8 cellular contexts compared by ENCODE assay signal in genomic region chr12:111842556-111843396, GRCh38. TPM values are rescaled to one million over a fixed set of nuclear protein-coding genes. Genes with fewer than 3 reads are reported as not detected.
DNase-seq lines count a peak whose midpoint lies in the region; ATAC-seq and TF ChIP-seq lines count a peak whose summit lies in the region.

No MANE protein-coding gene starts in this region.

- H3K36me3 ChIP-seq in WERI-Rb-1 (peaks cover 60% of the 10 kb centered on the region), aorta (ENCODE audit: control insufficient read depth in 1 of 2, insufficient read depth in 2 of 2, low read length in 1 of 2) (no peaks in the 10 kb centered on the region)

- H3K9me3 ChIP-seq in WERI-Rb-1 (ENCODE audit: severe bottlenecking) (no peaks in the 10 kb centered on the region), aorta (ENCODE audit: control insufficient read depth, low read length) (no peaks in the 10 kb centered on the region)

- H3K27me3 ChIP-seq in WERI-Rb-1 (ENCODE audit: insufficient read depth, low read depth, severe bottlenecking) (no peaks in the 10 kb centered on the region), aorta (ENCODE audit: control insufficient read depth in 1 of 2, insufficient read depth in 2 of 2, low read length in 1 of 2) (no peaks in the 10 kb centered on the region)

- peak; percentile 23 for ATAC-seq in GM19035 (IDR thresholded peaks at IDR 0.05; ENCODE audit: unreplicated experiment)
- ATAC-seq in HG03460 (IDR thresholded peaks at IDR 0.05; ENCODE audit: unreplicated experiment), result peak; percentile 27
- ATAC-seq in natural killer cell treated with Interleukin-12 subunit alpha and Interleukin-12 subunit beta and Interleukin-15 and Interleukin-18, amount 100 ng/mL, for 72 hours, result peak; percentile 46 to 47
- ATAC-seq in aorta (ENCODE audit: low FRiP score), result no peak

- H3K27ac Mint-ChIP-seq in natural killer cell treated with Interleukin-12 subunit alpha and Interleukin-12 subunit beta and Interleukin-15 and Interleukin-18, amount 100 ng/mL, for 72 hours, result peak overlapping the region; percentile 92 to 96

- peak overlapping the region; percentile 96 for H3K27ac ChIP-seq in WERI-Rb-1
- peak overlapping the region; percentile 88 for H3K27ac ChIP-seq in epithelial cell of prostate
- peak overlapping the region in 1 of 2 donors; percentile 79 for H3K27ac ChIP-seq in aorta (ENCODE audit: low read depth in 1 of 2, low read length in 2 of 2)

- intact Hi-C loops in aorta (cut with DNase I), result loop anchor here in 1 of 2 donors (5.0 kb wide), 1 partner anchor 75 kb away; the partner anchor contains the start of gene ALDH2

- no peaks in the 10 kb centered on the region for H3K9me3 Mint-ChIP-seq in natural killer cell treated with Interleukin-12 subunit alpha and Interleukin-12 subunit beta and Interleukin-15 and Interleukin-18, amount 100 ng/mL, for 72 hours

- H3K4me3 ChIP-seq in WERI-Rb-1 (ENCODE audit: low read depth, low read length) (peak overlapping the region; percentile 98), aorta (ENCODE audit: low read length in 2 of 2) (peak overlapping the region; percentile 66 to 92)

- peak overlapping the region; percentile 91 for H3K4me3 Mint-ChIP-seq in natural killer cell treated with Interleukin-12 subunit alpha and Interleukin-12 subunit beta and Interleukin-15 and Interleukin-18, amount 100 ng/mL, for 72 hours

- WGBS in aorta, 2 donors, result 1 to 2% methylated on average over 41 to 44 of the region's 44 CpGs

- H3K4me1 ChIP-seq in aorta (ENCODE audit: control insufficient read depth in 1 of 2, insufficient read depth in 2 of 2, low read length in 2 of 2), result no peaks in the 10 kb centered on the region

- no peak for TF ChIP-seq CTCF in WERI-Rb-1 (IDR thresholded peaks at IDR 0.05; ENCODE audit: low read depth, low read length)

- H3K4me1 Mint-ChIP-seq in natural killer cell treated with Interleukin-12 subunit alpha and Interleukin-12 subunit beta and Interleukin-15 and Interleukin-18, amount 100 ng/mL, for 72 hours (ENCODE audit: low read depth in 2 of 2), result peaks cover 39 to 46% of the 10 kb centered on the region in 2 donors

- DNase-seq in AG20443 (ENCODE audit: low spot score), result peak; percentile 26
- no peak for DNase-seq in WERI-Rb-1
- DNase-seq in epithelial cell of prostate (ENCODE audit: low read depth, low spot score), result no peak
- DNase-seq in natural killer cell treated with Interleukin-12 subunit alpha and Interleukin-12 subunit beta and Interleukin-15 and Interleukin-18, amount 100 ng/mL, for 72 hours (ENCODE audit: low spot score), result peak; percentile 63
- DNase-seq in aorta, result no peak
- DNase-seq in COR-L47 (lab: John Stamatoyannopoulos, UW), result no peak

- H3K36me3 Mint-ChIP-seq in natural killer cell treated with Interleukin-12 subunit alpha and Interleukin-12 subunit beta and Interleukin-15 and Interleukin-18, amount 100 ng/mL, for 72 hours, result peaks cover 11% of the 10 kb centered on the region

- H3K27me3 Mint-ChIP-seq in natural killer cell treated with Interleukin-12 subunit alpha and Interleukin-12 subunit beta and Interleukin-15 and Interleukin-18, amount 100 ng/mL, for 72 hours, result no peaks in the 10 kb centered on the region

RNA-seq across cellular contexts. Expression of gene MAPKAPK5, which starts 0.7 kb away (rescaled TPM):
- 10 to 100 TPM; 64.3 to 84.2 TPM for total RNA-seq in natural killer cell treated with Interleukin-12 subunit alpha and Interleukin-12 subunit beta and Interleukin-15 and Interleukin-18, amount 100 ng/mL, for 72 hours
- 10 to 100 TPM; 36.4 to 44.4 TPM for total RNA-seq in aorta
- 10 to 100 TPM; 21.3 to 25.4 TPM for polyA plus RNA-seq in aorta

Comparison
In these comparisons a context has a peak if more than half of its experiments do, and no peak if none do; other contexts are left out.
1. DNase-seq: peak in AG20443 (single experiment) and natural killer cell treated with Interleukin-12 subunit alpha and Interleukin-12 subunit beta and Interleukin-15 and Interleukin-18, amount 100 ng/mL, for 72 hours (single experiment); none in WERI-Rb-1 (single experiment), epithelial cell of prostate (single experiment), aorta (0 of 2) and COR-L47 (single experiment).